23 cellular contexts compared by ENCODE assay signal in genomic region chr12:70082997-70083676, GRCh38.
A peak's percentile ranks its signal among the peaks of the same experiment; 100 is the strongest.
DNase-seq lines count a peak whose midpoint lies in the region; ATAC-seq, FAIRE-seq and TF ChIP-seq lines count a peak whose summit lies in the region.
"Had no signal": no experiment of that assay in that cellular context is flagged by ENCODE, and none has a peak within 500 bp of the region (broad histone marks: within the 10 kb centered on the region; RNA-seq: fewer than 3 reads in every experiment).

No MANE protein-coding gene starts in this region.

- TF ChIP-seq CTCF in HEK293 (tag by site-specific recombination; IDR thresholded peaks at IDR 0.05) (no peak), H1 (IDR thresholded peaks at IDR 0.05; ENCODE audit: control extremely low read depth in 1 of 3, insufficient read depth in 1 of 3, low read depth in 1 of 3, low read length in 3 of 3) (no peak)

- DNase-seq in H1 (ENCODE audit: low read depth in 1 of 2, low spot score in 2 of 2) (no peak), NK-92 (lab: John Stamatoyannopoulos, UW; ENCODE audit: unreplicated experiment) (no peak), UCSD-AML1 (lab: John Stamatoyannopoulos, UW; ENCODE audit: unreplicated experiment) (no peak)
- DNase-seq in CD8-positive, alpha-beta memory T cell = no peak
- DNase-seq: ACHN; AML-193; BE2C; C1 segment of cervical spinal cord; CD8-positive, alpha-beta T cell; DMS 273 treated with DMSO at 0.1 percent for 48 hours; DMS79; GF-D8 had no signal

- peaks cover 4% of the 10 kb centered on the region for H3K36me3 Mint-ChIP-seq in stimulated activated memory B cell treated with anti-CD40 and anti-IgM and Interleukin-4, amounts not matched to agents 10 μg/mL and 1 μg/mL and 100 μg/mL, for 72 hours
- peaks cover 0 to 3% (median 0%) of the 10 kb centered on the region in 3 donors for H3K36me3 Mint-ChIP-seq in CD8-positive, alpha-beta memory T cell
- H3K36me3 Mint-ChIP-seq: CD8-positive, alpha-beta T cell had no signal

- H3K4ac ChIP-seq in H1 (replicated peaks; ENCODE audit: insufficient read length, low read depth, low read length) = no peak overlapping the region

- H3K27ac Mint-ChIP-seq in stimulated activated memory B cell treated with anti-CD40 and anti-IgM and Interleukin-4, amounts not matched to agents 10 μg/mL and 1 μg/mL and 100 μg/mL, for 72 hours = peak overlapping the region; percentile 49
- H3K27ac Mint-ChIP-seq in CD8-positive, alpha-beta memory T cell = no peak overlapping the region
- H3K27ac Mint-ChIP-seq: CD8-positive, alpha-beta T cell; GM23338 had no signal

- H2BK12ac ChIP-seq in H1 (ENCODE audit: low read depth, low read length) = no peak overlapping the region

- no peak overlapping the region for H3K9ac ChIP-seq in H1 (replicated peaks in 1 of 4; ENCODE audit: extremely low read depth in 1 of 4, low read depth in 3 of 4, low read length in 3 of 4)

- no peak overlapping the region for H3K4me3 Mint-ChIP-seq in stimulated activated memory B cell treated with anti-CD40 and anti-IgM and Interleukin-4, amounts not matched to agents 10 μg/mL and 1 μg/mL and 100 μg/mL, for 72 hours
- H3K4me3 Mint-ChIP-seq in CD8-positive, alpha-beta memory T cell = no peak overlapping the region
- H3K4me3 Mint-ChIP-seq: CD8-positive, alpha-beta T cell; GM23338 had no signal

- no peak overlapping the region for H3K56ac ChIP-seq in H1 (replicated peaks; ENCODE audit: insufficient read length, low read depth, low read length)

- H3K27ac ChIP-seq in HEK293 (ENCODE audit: extremely low read depth, low read depth, low read length) (no peak overlapping the region), H1 (ENCODE audit: low read depth, low read length) (no peak overlapping the region)
- no peak overlapping the region for H3K27ac ChIP-seq in CD8-positive, alpha-beta memory T cell (ENCODE audit: low read depth, low read length)
- H3K27ac ChIP-seq: 22Rv1, A549 had no signal

- no peak overlapping the region for H2BK20ac ChIP-seq in H1 (ENCODE audit: low read length)

- no peak overlapping the region for H3K23ac ChIP-seq in H1 (ENCODE audit: insufficient read length)

- no peak overlapping the region for H2AK5ac ChIP-seq in H1 (ENCODE audit: low read depth, low read length)

- H2AFZ ChIP-seq in H1 (ENCODE audit: low read length) = no peak overlapping the region
- H2AFZ ChIP-seq: GM23338 had no signal

- H3K9me3 ChIP-seq in HEK293 (ENCODE audit: control insufficient read depth, insufficient read depth, low read depth, low read length) (no peaks in the 10 kb centered on the region), H1 (ENCODE audit: insufficient read depth in 2 of 2, low read depth in 1 of 2, low read length in 1 of 2) (0 out of 4 replicates have a peak, but pooled peaks cover 0 to 4% of the 10 kb centered on the region in 2 experiments)
- no peaks in the 10 kb centered on the region for H3K9me3 ChIP-seq in CD8-positive, alpha-beta memory T cell (ENCODE audit: low read length)
- H3K9me3 ChIP-seq: A549, BE2C, HAP-1 had no signal

- H3K18ac ChIP-seq in H1 (ENCODE audit: extremely low read depth, low read length) = no peak overlapping the region

- H2BK120ac ChIP-seq in H1 (replicated peaks; ENCODE audit: low read depth, low read length) = no peak overlapping the region

- H3K36me3 ChIP-seq in HEK293 (ENCODE audit: control insufficient read depth in 2 of 2, insufficient read depth in 1 of 2, low read length in 2 of 2) = no peaks in the 10 kb centered on the region
- no peaks in the 10 kb centered on the region for H3K36me3 ChIP-seq in H1 (ENCODE audit: control insufficient read depth in 2 of 4, insufficient read depth in 4 of 4, low read length in 3 of 4)
- no peaks in the 10 kb centered on the region for H3K36me3 ChIP-seq in CD8-positive, alpha-beta memory T cell (ENCODE audit: insufficient read depth, low read length)
- H3K36me3 ChIP-seq: BE2C, HAP-1 had no signal

- no peaks in the 10 kb centered on the region for H4K20me1 ChIP-seq in H1 (replicated peaks in 1 of 2; ENCODE audit: control insufficient read depth in 1 of 2, insufficient read depth in 2 of 2, low read length in 2 of 2)

- ATAC-seq in stimulated activated memory B cell treated with anti-CD40 and anti-IgM and Interleukin-4, amounts not matched to agents 10 μg/mL and 1 μg/mL and 100 μg/mL, for 72 hours = no peak
- ATAC-seq: A549; CD8-positive, alpha-beta T cell; GM23338 had no signal

- H3K14ac ChIP-seq in H1 (ENCODE audit: insufficient read length) = no peak overlapping the region

- CTCF ChIA-PET in HEK293 (lab: Yijun Ruan, JAX) (no interaction called here), H1 (lab: Charles Lee; ENCODE audit: partially characterized antibody) (no interaction called here)
- CTCF ChIA-PET in CD8-positive, alpha-beta memory T cell (lab: Charles Lee) = no interaction called here

- POLR2A ChIA-PET in HEK293 (lab: Yijun Ruan, JAX) (no interaction called here), H1 (lab: Charles Lee; ENCODE audit: partially characterized antibody) (no interaction called here)
- POLR2A ChIA-PET in CD8-positive, alpha-beta memory T cell (lab: Charles Lee) = no interaction called here

- 78% methylated on average over 3 of the region's 3 CpGs; no CpG with 5 or more reads in 1 of the 2 experiments for WGBS in H1 (ENCODE audit: extremely low coverage in 1 of 2, insufficient coverage in 1 of 2, insufficient read length in 1 of 2, insufficient replicate concordance in 2 of 2, low coverage in 1 of 2, low lambda C conversion rate in 2 of 2, missing lambda C conversion rate in 1 of 2), 2 experiments

- no peak for TF ChIP-seq RAD21 in H1 (IDR thresholded peaks at IDR 0.05 in 1 of 2, conservative IDR thresholded peaks at IDR 0.05 in 1 of 2; ENCODE audit: low read depth in 2 of 2, low read length in 2 of 2)

- H3K27me3 ChIP-seq in H1 (replicated peaks in 1 of 4; ENCODE audit: control insufficient read depth in 3 of 4, extremely low read depth in 1 of 4, insufficient read depth in 3 of 4, low read length in 3 of 4) = no peaks in the 10 kb centered on the region
- no peaks in the 10 kb centered on the region for H3K27me3 ChIP-seq in CD8-positive, alpha-beta memory T cell (ENCODE audit: insufficient read depth, low read length, poor library complexity, severe bottlenecking)
- H3K27me3 ChIP-seq: BE2C had no signal

- peak; percentile 32 for FAIRE-seq in A204.1 (lab: Jason Lieb, UNC)
- FAIRE-seq in H1 (lab: Jason Lieb, UNC) = no peak
- FAIRE-seq: A549, D721Med, GM12891, GM18507, H54 had no signal

- no peaks in the 10 kb centered on the region for H3K27me3 Mint-ChIP-seq in stimulated activated memory B cell treated with anti-CD40 and anti-IgM and Interleukin-4, amounts not matched to agents 10 μg/mL and 1 μg/mL and 100 μg/mL, for 72 hours
- H3K27me3 Mint-ChIP-seq in CD8-positive, alpha-beta memory T cell = peaks cover 3 to 4% of the 10 kb centered on the region in 2 donors

- no peak overlapping the region for H4K8ac ChIP-seq in H1 (ENCODE audit: extremely low read depth, insufficient read depth, low read length)

- H3K4me3 ChIP-seq in HEK293 (ENCODE audit: low read depth, low read length) (no peak overlapping the region), H1 (ENCODE audit: extremely low read depth in 1 of 4, insufficient read depth in 2 of 4, low read depth in 3 of 4, low read length in 4 of 4) (no peak overlapping the region)
- H3K4me3 ChIP-seq in CD8-positive, alpha-beta memory T cell (ENCODE audit: low read length) = no peak overlapping the region
- H3K4me3 ChIP-seq: A549, GM23338, HAP-1 had no signal

- H3K4me1 ChIP-seq in HEK293 (ENCODE audit: control insufficient read depth, insufficient read depth, low read length) (no peaks in the 10 kb centered on the region), H1 (replicated peaks in 1 of 4; ENCODE audit: control insufficient read depth in 3 of 4, insufficient read depth in 4 of 4, low read length in 3 of 4) (no peaks in the 10 kb centered on the region)
- no peaks in the 10 kb centered on the region for H3K4me1 ChIP-seq in CD8-positive, alpha-beta memory T cell (ENCODE audit: insufficient read depth, low read length)
- H3K4me1 ChIP-seq: A549, BE2C, HAP-1 had no signal

- no peak overlapping the region for H2BK15ac ChIP-seq in H1 (ENCODE audit: low read length)

- peaks cover 16% of the 10 kb centered on the region for H3K4me1 Mint-ChIP-seq in stimulated activated memory B cell treated with anti-CD40 and anti-IgM and Interleukin-4, amounts not matched to agents 10 μg/mL and 1 μg/mL and 100 μg/mL, for 72 hours
- no peaks in the 10 kb centered on the region for H3K4me1 Mint-ChIP-seq in CD8-positive, alpha-beta memory T cell

- H3K23me2 ChIP-seq in H1 (ENCODE audit: low read depth, low read length) = no peaks in the 10 kb centered on the region

- no peak for TF ChIP-seq POLR2A in H1 (IDR thresholded peaks at IDR 0.05; ENCODE audit: control extremely low read depth in 1 of 2, low read depth in 2 of 2, low read length in 2 of 2)

- H3K79me2 ChIP-seq in H1 (ENCODE audit: control insufficient read depth in 1 of 2, insufficient read depth in 2 of 2, low read length in 2 of 2) = no peaks in the 10 kb centered on the region

- peaks cover 11% of the 10 kb centered on the region for H3K9me3 Mint-ChIP-seq in stimulated activated memory B cell treated with anti-CD40 and anti-IgM and Interleukin-4, amounts not matched to agents 10 μg/mL and 1 μg/mL and 100 μg/mL, for 72 hours
- H3K9me3 Mint-ChIP-seq in CD8-positive, alpha-beta memory T cell = peaks cover 0 to 5% (median 2%) of the 10 kb centered on the region in 5 donors

- H4K5ac ChIP-seq in H1 (ENCODE audit: insufficient read length, low read depth, low read length) = no peak overlapping the region

- no peaks in the 10 kb centered on the region for H3K79me1 ChIP-seq in H1 (ENCODE audit: low read depth, low read length)

- no peak overlapping the region for H4K91ac ChIP-seq in H1 (replicated peaks; ENCODE audit: insufficient read length, low read length)

- H3K4me2 ChIP-seq in H1 (ENCODE audit: insufficient read depth in 1 of 2, low read depth in 2 of 2, low read length in 2 of 2) = no peak overlapping the region
- H3K4me2 ChIP-seq: A549, GM23338 had no signal

- no peak for TF ChIP-seq EP300 in H1 (IDR thresholded peaks at IDR 0.05; ENCODE audit: borderline replicate concordance in 1 of 2, low read depth in 2 of 2, low read length in 2 of 2)

- no peak overlapping the region for H2BK5ac ChIP-seq in H1 (ENCODE audit: low read depth, low read length)

TF ChIP-seq in H1, 55 proteins besides CTCF, POLR2A, EP300 and RAD21:
- TF ChIP-seq KDM1A (IDR thresholded peaks at IDR 0.05; ENCODE audit: borderline replicate concordance, low read length) (0 out of 2 replicates have a peak, but pooled peaks have one; percentile 57), SP2 (IDR thresholded peaks at IDR 0.05; ENCODE audit: low read length) (no peak)
TF ChIP-seq in H1: peak in this region for 1.
